Comparison of ENCODE assay signal across 24 cellular contexts in the genomic region with DNA sequence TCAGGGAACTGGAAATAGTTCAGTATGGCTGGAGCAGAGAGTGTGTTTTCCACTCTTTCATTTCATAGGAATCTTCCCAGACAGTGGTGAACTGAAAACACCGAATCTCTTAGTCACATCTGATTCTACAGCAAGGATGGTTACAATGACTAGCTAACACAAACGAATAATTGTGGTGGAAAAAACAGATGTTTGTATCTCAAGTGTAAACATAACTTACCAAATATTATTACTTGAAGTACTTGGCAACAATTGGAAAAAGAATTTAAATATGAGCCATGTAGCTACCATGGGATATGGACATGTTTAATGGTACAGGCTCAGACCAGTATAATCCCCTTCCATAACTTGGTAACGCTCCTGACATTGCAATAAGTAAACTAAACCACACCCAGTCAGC. TPM values are rescaled to one million over a fixed set of nuclear protein-coding genes. Genes with fewer than 3 reads are reported as not detected.
DNase-seq lines count a peak whose midpoint lies in the region; TF ChIP-seq lines count a peak whose summit lies in the region.
"Had no signal": no experiment of that assay in that cellular context is flagged by ENCODE, and none has a peak within 500 bp of the region (broad histone marks: within the 10 kb centered on the region; RNA-seq: fewer than 3 reads in every experiment).

No MANE protein-coding gene starts in this region.

- H3K9me3 ChIP-seq in adipocyte (ENCODE audit: control insufficient read depth, low read length) (no peaks in the 10 kb centered on the region), fibroblast of lung (ENCODE audit: control insufficient read depth, insufficient read depth, low read depth, low read length) (no peaks in the 10 kb centered on the region), smooth muscle cell (replicated peaks; ENCODE audit: low read depth) (no peaks in the 10 kb centered on the region), left ventricle myocardium inferior (replicated peaks) (no peaks in the 10 kb centered on the region)
- H3K9me3 ChIP-seq: gastrocnemius medialis, psoas muscle had no signal

- H3K36me3 ChIP-seq in adipocyte (ENCODE audit: control insufficient read depth, insufficient read depth, low read length, severe bottlenecking), result no peaks in the 10 kb centered on the region
- no peaks in the 10 kb centered on the region for H3K36me3 ChIP-seq in fibroblast of lung (ENCODE audit: control insufficient read depth, insufficient read depth, low read length)
- no peaks in the 10 kb centered on the region for H3K36me3 ChIP-seq in smooth muscle cell (ENCODE audit: low read depth)
- H3K36me3 ChIP-seq in left ventricle myocardium inferior, result no peaks in the 10 kb centered on the region
- H3K36me3 ChIP-seq: gastrocnemius medialis, neural progenitor cell had no signal

- H3K4me1 ChIP-seq in adipocyte (ENCODE audit: control insufficient read depth, insufficient read depth, low read length) (peaks cover 1% of the 10 kb centered on the region), fibroblast of lung (ENCODE audit: control insufficient read depth, extremely low read depth, insufficient read depth, low read length) (peaks cover under 1% of the 10 kb centered on the region), smooth muscle cell (ENCODE audit: low read depth) (no peaks in the 10 kb centered on the region), left ventricle myocardium inferior (no peaks in the 10 kb centered on the region)
- H3K4me1 ChIP-seq: gastrocnemius medialis, neural progenitor cell, psoas muscle had no signal

- H3K27ac ChIP-seq in fibroblast of lung (ENCODE audit: insufficient read depth, low read length) (no peak overlapping the region), smooth muscle cell (ENCODE audit: low read depth) (peak overlapping the region; percentile 90), left ventricle myocardium inferior (replicated peaks) (no peak overlapping the region)
- H3K27ac ChIP-seq: 22Rv1, C4-2B, gastrocnemius medialis, neural progenitor cell, psoas muscle had no signal

- H2AFZ ChIP-seq in fibroblast of lung (ENCODE audit: low read length) (no peak overlapping the region), smooth muscle cell (ENCODE audit: low read depth) (no peak overlapping the region)
- H2AFZ ChIP-seq: neural progenitor cell had no signal

- intact Hi-C loops in left ventricle myocardium inferior (cut with micrococcal nuclease), result no loop called here

- H4K20me1 ChIP-seq in fibroblast of lung (ENCODE audit: control insufficient read depth, extremely low read depth, insufficient read depth, low read length) (no peaks in the 10 kb centered on the region), smooth muscle cell (ENCODE audit: low read depth) (no peaks in the 10 kb centered on the region)

- DNase-seq in DMS53 (lab: John Stamatoyannopoulos, UW) (peak; percentile 20), DMS53 treated with DMSO at 0.1 percent for 48 hours (lab: John Stamatoyannopoulos, UW; ENCODE audit: unreplicated experiment) (no peak), adipocyte (ENCODE audit: low read depth) (peak; percentile 56), fibroblast of lung (ENCODE audit: low read depth in 2 of 2) (peak; percentile 60 to 86), smooth muscle cell (lab: John Stamatoyannopoulos, UW; ENCODE audit: unreplicated experiment) (no peak), left ventricle myocardium inferior (no peak), T-helper 2 cell (no peak), NCI-H2171 (lab: John Stamatoyannopoulos, UW) (no peak)
- DNase-seq: activated CD4-positive, alpha-beta T cell treated with anti-CD3 and anti-CD28 coated beads, Interleukin-2, amount 10 ng/mL, durations not matched to agents 24 days and 14 days; activated CD8-positive, alpha-beta memory T cell treated with anti-CD3 and anti-CD28 coated beads, Interleukin-2, amount 50 U/mL, for 4 hours; activated effector memory CD4-positive, alpha-beta T cell treated with anti-CD3 and anti-CD28 coated beads, Interleukin-2, amount 50 U/mL, for 16 hours; amygdala; endodermal cell; gastrocnemius medialis; Kasumi-1; left cardiac atrium; NCI-H526 treated with DMSO at 0.1 percent for 48 hours; psoas muscle; Right ventricle myocardium superior; stimulated activated CD4-positive, alpha-beta T cell treated with anti-CD3 and anti-CD28 coated beads, Interleukin-4, amount 100 ng/mL, for 4 hours; T-cell had no signal

- no peaks in the 10 kb centered on the region for H3F3A ChIP-seq in smooth muscle cell (ENCODE audit: low read depth)

- H3K4me3 ChIP-seq in adipocyte (ENCODE audit: low read length) (no peak overlapping the region), fibroblast of lung (replicated peaks in 1 of 4; ENCODE audit: control extremely low read depth in 1 of 4, insufficient read depth in 1 of 4, low read depth in 3 of 4, low read length in 4 of 4) (no peak overlapping the region), smooth muscle cell (no peak overlapping the region), left ventricle myocardium inferior (no peak overlapping the region)
- H3K4me3 ChIP-seq: gastrocnemius medialis, neural progenitor cell, psoas muscle had no signal

- 30% methylated on average over 3 of the region's 3 CpGs for WGBS in smooth muscle cell (ENCODE audit: low lambda C conversion rate)

- H3K9ac ChIP-seq in adipocyte (ENCODE audit: low read length) (no peak overlapping the region), fibroblast of lung (ENCODE audit: insufficient read depth, low read length) (no peak overlapping the region), smooth muscle cell (ENCODE audit: low read depth) (peak overlapping the region; percentile 60)
- H3K9ac ChIP-seq: neural progenitor cell had no signal

- TF ChIP-seq CTCF in fibroblast of lung (conservative IDR thresholded peaks at IDR 0.05 in 1 of 2, IDR thresholded peaks at IDR 0.05 in 1 of 2; ENCODE audit: low read depth in 1 of 2, low read length in 2 of 2) (no peak), smooth muscle cell (IDR thresholded peaks at IDR 0.05; ENCODE audit: borderline replicate concordance, insufficient read depth, poor library complexity, severe bottlenecking) (no peak), left ventricle myocardium inferior (IDR thresholded peaks at IDR 0.05; ENCODE audit: borderline replicate concordance) (no peak)

- no peaks in the 10 kb centered on the region for H3K79me2 ChIP-seq in fibroblast of lung (ENCODE audit: control insufficient read depth, insufficient read depth, low read length)
- H3K79me2 ChIP-seq in smooth muscle cell (ENCODE audit: low read depth), result no peaks in the 10 kb centered on the region

- H3K27me3 ChIP-seq in adipocyte (replicated peaks; ENCODE audit: control insufficient read depth, insufficient read depth, low read length), result no peaks in the 10 kb centered on the region
- no peaks in the 10 kb centered on the region for H3K27me3 ChIP-seq in fibroblast of lung (ENCODE audit: control insufficient read depth, insufficient read depth, low read length)
- H3K27me3 ChIP-seq in smooth muscle cell (ENCODE audit: low read depth), result no peaks in the 10 kb centered on the region
- H3K27me3 ChIP-seq in left ventricle myocardium inferior (ENCODE audit: low read depth), result peaks cover 44% of the 10 kb centered on the region
- H3K27me3 ChIP-seq: gastrocnemius medialis had no signal

- H3K4me2 ChIP-seq in fibroblast of lung (ENCODE audit: extremely low read depth, insufficient read depth, low read length) (no peak overlapping the region), smooth muscle cell (peak overlapping the region; percentile 20)
- H3K4me2 ChIP-seq: neural progenitor cell had no signal

RNA-seq across cellular contexts. Expression of a gene that starts 21.1 kb away (rescaled TPM):
- total RNA-seq in fibroblast of lung, result 19.0 and 25.8 TPM in 2 replicates
- polyA plus RNA-seq in fibroblast of lung, result 24.0 and 29.7 TPM in 2 replicates
- polyA plus RNA-seq in fibroblast of lung (2012), result 13.7 and 16.8 TPM in 2 replicates
- 1.6 TPM in 1 of 2 replicates, not detected in the other for polyA minus RNA-seq in fibroblast of lung (ENCODE audit: low replicate concordance)
- total RNA-seq in smooth muscle cell, result 65.1 and 73.2 TPM in 2 replicates
- polyA plus RNA-seq in smooth muscle cell, result 53.8 and 76.9 TPM in 2 replicates
- total RNA-seq in left ventricle myocardium inferior, result 13.9 TPM

Comparison
In these comparisons a context has a peak if more than half of its experiments do, and no peak if none do; other contexts are left out.
1. DNase-seq: peak in DMS53 (single experiment), adipocyte (single experiment) and fibroblast of lung (2 of 2); none in DMS53 treated with DMSO at 0.1 percent for 48 hours (single experiment), smooth muscle cell (single experiment), left ventricle myocardium inferior (single experiment), T-helper 2 cell (0 of 5) and NCI-H2171 (single experiment).